ENCODE assay signal across 9 cellular contexts in the genomic region with DNA sequence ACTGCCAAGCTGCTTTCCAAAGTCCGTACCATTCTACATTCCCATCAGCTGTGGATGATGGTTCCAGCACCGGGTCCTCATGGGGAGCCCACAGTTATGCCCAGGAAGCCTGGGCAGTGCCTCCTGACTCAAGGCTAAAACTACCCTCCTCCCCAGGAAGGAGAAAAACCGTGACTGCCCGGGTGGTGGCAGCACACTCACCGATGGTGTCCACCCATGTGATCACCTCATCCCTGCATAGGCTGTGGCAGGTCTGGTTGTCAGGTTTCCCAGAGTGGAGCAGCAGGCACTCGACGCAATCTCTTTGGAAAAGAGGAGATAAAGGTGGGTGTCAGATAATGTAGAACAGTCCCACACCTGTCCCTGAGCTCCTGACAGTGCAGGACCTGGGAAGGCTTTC. TPM values are rescaled to one million over a fixed set of nuclear protein-coding genes. Genes with fewer than 3 reads are reported as not detected.
A peak's percentile ranks its signal among the peaks of the same experiment; 100 is the strongest.
DNase-seq lines count a peak whose midpoint lies in the region; ATAC-seq and TF ChIP-seq lines count a peak whose summit lies in the region.
"Had no signal": no experiment of that assay in that cellular context is flagged by ENCODE, and none has a peak within 500 bp of the region (broad histone marks: within the 10 kb centered on the region; RNA-seq: fewer than 3 reads in every experiment).

No MANE protein-coding gene starts in this region.

- WGBS in tibial nerve, 2 donors: 67 to 80% methylated on average over 5 to 7 of the region's 7 CpGs
- WGBS in suprapubic skin: 68% methylated on average over 7 of the region's 7 CpGs

- in situ Hi-C loops in T47D (cut with HindIII; ENCODE audit: low pct_unique_long_range_greater_than_20kb, low sequenced_read_pairs): no loop called here

- peak; percentile 33 for TF ChIP-seq CTCF in cardiac muscle cell (IDR thresholded peaks at IDR 0.05; ENCODE audit: low read depth, low read length)
- peak; percentile 54 for TF ChIP-seq CTCF in KMS-11 (conservative IDR thresholded peaks at IDR 0.05; ENCODE audit: low read depth, low read length)
- TF ChIP-seq CTCF in tibial nerve (IDR thresholded peaks at IDR 0.05): peak in 1 of 5 experiments; percentile 15
- peak in 1 of 2 donors; percentile 11 for TF ChIP-seq CTCF in suprapubic skin (IDR thresholded peaks at IDR 0.05)

- H4K20me1 ChIP-seq in KMS-11 (ENCODE audit: insufficient read depth): no peaks in the 10 kb centered on the region

- peak; percentile 37 for ATAC-seq in stimulated activated naive CD8-positive, alpha-beta T cell treated with anti-CD3 and anti-CD28 coated beads, Interleukin-15, amount 100 ng/mL, for 72 hours

- peaks cover 22% of the 10 kb centered on the region for H3K27me3 Mint-ChIP-seq in stimulated activated naive CD8-positive, alpha-beta T cell treated with anti-CD3 and anti-CD28 coated beads, Interleukin-15, amount 100 ng/mL, for 72 hours

- no peaks in the 10 kb centered on the region for H3K9me3 ChIP-seq in cardiac muscle cell (ENCODE audit: low read depth)
- no peaks in the 10 kb centered on the region for H3K9me3 ChIP-seq in tibial nerve
- no peaks in the 10 kb centered on the region for H3K9me3 ChIP-seq in suprapubic skin

- peak in 1 of 2 donors; percentile 68 for DNase-seq in cardiac muscle cell (ENCODE audit: low read depth in 1 of 2, low spot score in 1 of 2)
- no peak for DNase-seq in cardiac septum (ENCODE audit: low spot score)
- DNase-seq in T47D (ENCODE audit: low read depth in 1 of 2, low spot score in 1 of 2): peak; percentile 72
- no peak for DNase-seq in stimulated activated naive CD8-positive, alpha-beta T cell treated with anti-CD3 and anti-CD28 coated beads, Interleukin-15, amount 100 ng/mL, for 72 hours
- no peak for DNase-seq in NCI-H446 treated with DMSO at 0.1 percent for 48 hours (lab: John Stamatoyannopoulos, UW)
- no peak for DNase-seq in tibial nerve (ENCODE audit: low spot score in 2 of 2)
- no peak for DNase-seq in suprapubic skin (ENCODE audit: low spot score in 2 of 2)

- H3K4me3 Mint-ChIP-seq in stimulated activated naive CD8-positive, alpha-beta T cell treated with anti-CD3 and anti-CD28 coated beads, Interleukin-15, amount 100 ng/mL, for 72 hours: no peak overlapping the region
- H3K4me3 Mint-ChIP-seq: brain had no signal

- no peaks in the 10 kb centered on the region for H3K79me2 ChIP-seq in KMS-11 (ENCODE audit: insufficient read depth, low read depth)

- H3K4me3 ChIP-seq in cardiac muscle cell (no peak overlapping the region), KMS-11 (IDR thresholded peaks at IDR 0.05; ENCODE audit: insufficient read depth, low read depth, low read length) (no peak overlapping the region), tibial nerve (no peak overlapping the region), suprapubic skin (no peak overlapping the region)

- no peaks in the 10 kb centered on the region for H3K4me1 Mint-ChIP-seq in stimulated activated naive CD8-positive, alpha-beta T cell treated with anti-CD3 and anti-CD28 coated beads, Interleukin-15, amount 100 ng/mL, for 72 hours

- intact Hi-C loops in cardiac septum (cut with DNase I): loop anchor here (5.0 to 10.0 kb wide), 2 partner anchors 223 to 396 kb away; no protein-coding TSS in a partner anchor

- H2AFZ ChIP-seq in KMS-11 (ENCODE audit: low read depth): no peak overlapping the region

- H3K27me3 ChIP-seq in cardiac muscle cell (no peaks in the 10 kb centered on the region), KMS-11 (ENCODE audit: insufficient read depth, low read depth) (no peaks in the 10 kb centered on the region), tibial nerve (no peaks in the 10 kb centered on the region), suprapubic skin (no peaks in the 10 kb centered on the region)

- no peak overlapping the region for H3K27ac ChIP-seq in cardiac muscle cell
- H3K27ac ChIP-seq in KMS-11: peak overlapping the region; percentile 88; the same call in 1 of the 2 replicates
- no peak overlapping the region for H3K27ac ChIP-seq in tibial nerve
- H3K27ac ChIP-seq in suprapubic skin: no peak overlapping the region

- peak overlapping the region; percentile 53; the same call in 1 of the 2 replicates for H3K4me2 ChIP-seq in KMS-11

- TF ChIP-seq POLR2A in tibial nerve (IDR thresholded peaks at IDR 0.05) (no peak), suprapubic skin (IDR thresholded peaks at IDR 0.05) (no peak)

- no peak overlapping the region for H3K27ac Mint-ChIP-seq in stimulated activated naive CD8-positive, alpha-beta T cell treated with anti-CD3 and anti-CD28 coated beads, Interleukin-15, amount 100 ng/mL, for 72 hours

- TF ChIP-seq EP300 in tibial nerve (IDR thresholded peaks at IDR 0.05) (no peak), suprapubic skin (IDR thresholded peaks at IDR 0.05) (no peak)

- H3K9me3 Mint-ChIP-seq in stimulated activated naive CD8-positive, alpha-beta T cell treated with anti-CD3 and anti-CD28 coated beads, Interleukin-15, amount 100 ng/mL, for 72 hours: no peaks in the 10 kb centered on the region
- H3K9me3 Mint-ChIP-seq: brain had no signal

- H3K4me1 ChIP-seq in cardiac muscle cell (ENCODE audit: low read depth) (peaks cover 28% of the 10 kb centered on the region), KMS-11 (ENCODE audit: low read depth, poor library complexity, severe bottlenecking) (peaks cover 81% of the 10 kb centered on the region), tibial nerve (peaks cover 0 to 47% (median 21%) of the 10 kb centered on the region in 4 donors), suprapubic skin (peaks cover 36% of the 10 kb centered on the region)

- no peak overlapping the region for H3K9ac ChIP-seq in KMS-11

- H3K36me3 ChIP-seq in cardiac muscle cell: no peaks in the 10 kb centered on the region
- no peaks in the 10 kb centered on the region; the same call in 1 of the 2 replicates for H3K36me3 ChIP-seq in KMS-11 (ENCODE audit: insufficient read depth)
- H3K36me3 ChIP-seq in tibial nerve: peaks cover 0 to 58% (median 0%) of the 10 kb centered on the region in 3 donors
- peaks cover 57% of the 10 kb centered on the region for H3K36me3 ChIP-seq in suprapubic skin

RNA-seq across cellular contexts. Expression of a gene that starts 38.6 kb away (rescaled TPM):
- 19.7 and 127 TPM in 2 replicates for total RNA-seq in cardiac muscle cell
- 21.3 and 23.2 TPM in 2 replicates for polyA plus RNA-seq in cardiac muscle cell
- 13.5 TPM for total RNA-seq in cardiac septum
- total RNA-seq in tibial nerve: 10 to 100 TPM; 11.0 to 34.5 (median 16.2) TPM
- total RNA-seq in suprapubic skin: 10 to 100 TPM; 20.6 to 30.1 (median 24.8) TPM

Comparison
In these comparisons a context has a peak if more than half of its experiments do, and no peak if none do; other contexts are left out.
1. DNase-seq: peak in T47D (2 of 2); none in cardiac septum (single experiment), stimulated activated naive CD8-positive, alpha-beta T cell treated with anti-CD3 and anti-CD28 coated beads, Interleukin-15, amount 100 ng/mL, for 72 hours (0 of 2), NCI-H446 treated with DMSO at 0.1 percent for 48 hours (single experiment), tibial nerve (0 of 2) and suprapubic skin (0 of 2).